Comparison of ENCODE assay signal across 10 cellular contexts in genomic region chr12:2284321-2284813, GRCh38.
DNase-seq lines count a peak whose midpoint lies in the region; ATAC-seq and TF ChIP-seq lines count a peak whose summit lies in the region.
"Had no signal": no experiment of that assay in that cellular context is flagged by ENCODE, and none has a peak within 500 bp of the region (broad histone marks: within the 10 kb centered on the region; RNA-seq: fewer than 3 reads in every experiment).

No MANE protein-coding gene starts in this region.

- H3K27me3 Mint-ChIP-seq in activated T-cell treated with anti-CD3 and anti-CD28 coated beads, Interleukin-2, amount 50 U/mL, for 24 hours: peaks cover 42% of the 10 kb centered on the region

- H3K27ac ChIP-seq in left lung: peak overlapping the region; percentile 27 to 56
- H3K27ac ChIP-seq in uterus: peak overlapping the region; percentile 74 to 83

- peaks cover 6% of the 10 kb centered on the region for H3K4me1 Mint-ChIP-seq in activated T-cell treated with anti-CD3 and anti-CD28 coated beads, Interleukin-2, amount 50 U/mL, for 24 hours (ENCODE audit: low read depth)

- ATAC-seq in left lung: peak; percentile 31

- H3K27me3 ChIP-seq in left lung (peaks cover 0 to 11% of the 10 kb centered on the region in 2 donors), uterus (no peaks in the 10 kb centered on the region), HAP-1 (ENCODE audit: low read depth) (peaks cover 6% of the 10 kb centered on the region; the same call in 1 of the 2 replicates)

- no peak for TF ChIP-seq POLR2A in uterus (IDR thresholded peaks at IDR 0.05)

- no peak overlapping the region for H3K4me3 Mint-ChIP-seq in activated T-cell treated with anti-CD3 and anti-CD28 coated beads, Interleukin-2, amount 50 U/mL, for 24 hours

- in situ Hi-C loops in HAP-1 (cut with MboI; ENCODE audit: low sequenced_read_pairs): loop anchor here (10.0 kb wide), 1 partner anchor 230 kb away; the partner anchor contains the start of gene CACNA1C

- H3K9me3 ChIP-seq in left lung (no peaks in the 10 kb centered on the region), uterus (no peaks in the 10 kb centered on the region), HAP-1 (no peaks in the 10 kb centered on the region)
- H3K9me3 ChIP-seq: BE2C had no signal

- no peak for TF ChIP-seq CTCF in left lung (IDR thresholded peaks at IDR 0.05)
- no peak for TF ChIP-seq CTCF in uterus (IDR thresholded peaks at IDR 0.05)

- peaks cover 7% of the 10 kb centered on the region for H3K9me3 Mint-ChIP-seq in activated T-cell treated with anti-CD3 and anti-CD28 coated beads, Interleukin-2, amount 50 U/mL, for 24 hours

- H3K36me3 ChIP-seq in left lung (no peaks in the 10 kb centered on the region), uterus (no peaks in the 10 kb centered on the region), HAP-1 (replicated peaks) (no peaks in the 10 kb centered on the region)
- H3K36me3 ChIP-seq: BE2C had no signal

- no peak overlapping the region for H3K27ac Mint-ChIP-seq in activated T-cell treated with anti-CD3 and anti-CD28 coated beads, Interleukin-2, amount 50 U/mL, for 24 hours

- H3K4me1 ChIP-seq in left lung (peaks cover 28 to 44% of the 10 kb centered on the region in 2 donors), uterus (peaks cover 9 to 27% of the 10 kb centered on the region in 2 donors), HAP-1 (no peaks in the 10 kb centered on the region)
- H3K4me1 ChIP-seq: BE2C had no signal

- intact Hi-C loops in left lung (cut with DNase I) (loop anchor here in 1 of 2 donors (10.0 kb wide), 1 partner anchor 230 kb away; the partner anchor contains the start of gene CACNA1C), uterus (cut with DNase I; ENCODE audit: low total_unique reads) (no loop called here)

- H3K36me3 Mint-ChIP-seq in activated T-cell treated with anti-CD3 and anti-CD28 coated beads, Interleukin-2, amount 50 U/mL, for 24 hours (ENCODE audit: low read depth): no peaks in the 10 kb centered on the region

- DNase-seq in activated T-cell treated with anti-CD3 and anti-CD28 coated beads, Interleukin-2, amount 50 U/mL, for 24 hours: peak; percentile 3
- DNase-seq in activated T-cell treated with anti-CD3 and anti-CD28 coated beads, Interleukin-2, amount 50 U/mL, for 1 hour: no peak
- DNase-seq in amniotic stem cell (lab: John Stamatoyannopoulos, UW): peak; percentile 21
- no peak for DNase-seq in left lung
- no peak for DNase-seq in uterus
- no peak for DNase-seq in NCI-H524 (lab: John Stamatoyannopoulos, UW)
- no peak for DNase-seq in NCI-H1436 (lab: John Stamatoyannopoulos, UW)
- no peak for DNase-seq in HAP-1 (ENCODE audit: low spot score in 2 of 2)
- DNase-seq: effector CD8-positive, alpha-beta T cell had no signal

- no peak overlapping the region for H3K4me3 ChIP-seq in left lung
- H3K4me3 ChIP-seq in uterus: no peak overlapping the region
- no peak overlapping the region for H3K4me3 ChIP-seq in HAP-1

Comparison
In these comparisons a context has a peak if more than half of its experiments do, and no peak if none do; other contexts are left out.
1. DNase-seq: peak in activated T-cell treated with anti-CD3 and anti-CD28 coated beads, Interleukin-2, amount 50 U/mL, for 24 hours (single experiment) and amniotic stem cell (single experiment); none in activated T-cell treated with anti-CD3 and anti-CD28 coated beads, Interleukin-2, amount 50 U/mL, for 1 hour (single experiment), left lung (0 of 2), uterus (0 of 2), NCI-H524 (0 of 2), NCI-H1436 (single experiment) and HAP-1 (0 of 2).